In the genomic region with DNA sequence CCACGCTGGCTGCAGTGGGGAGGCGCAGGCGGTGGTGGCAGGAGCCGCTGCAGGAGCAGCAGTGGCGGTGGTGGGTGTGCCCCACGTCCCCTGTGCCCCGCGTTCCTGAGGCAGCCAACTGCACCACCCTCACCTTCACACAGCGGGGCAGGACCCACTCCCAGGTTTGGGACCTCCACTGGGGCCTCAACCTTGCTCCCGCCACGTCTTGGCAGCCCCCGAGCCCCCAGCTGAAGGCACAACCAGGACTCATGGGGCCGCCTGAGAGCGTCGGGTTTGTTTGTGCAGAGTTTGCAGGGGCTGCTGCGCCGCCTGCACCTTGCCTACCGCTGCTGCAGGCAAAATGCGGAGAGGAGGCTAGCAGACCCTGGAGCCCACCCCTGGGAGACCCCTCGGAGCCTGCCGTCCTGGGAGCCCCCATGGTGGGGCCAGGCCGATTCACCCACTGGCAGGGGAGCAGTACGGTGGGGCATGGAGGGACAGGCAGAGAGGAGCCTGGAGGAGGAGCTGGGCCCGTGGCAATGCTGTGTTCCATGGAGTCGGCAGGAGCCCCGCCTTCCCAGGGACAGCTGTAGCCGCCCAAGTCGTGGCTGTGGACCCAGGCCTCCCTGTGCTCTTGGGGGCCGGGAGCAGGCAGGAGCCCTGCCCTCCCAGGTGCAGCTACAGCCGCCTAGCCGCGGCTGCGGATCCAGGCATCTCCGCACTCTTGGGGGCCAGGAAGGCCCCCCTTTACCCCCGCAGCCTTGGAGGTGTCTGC, we compare ENCODE assay signal across 9 cellular contexts. TPM values are rescaled to one million over a fixed set of nuclear protein-coding genes. Genes with fewer than 3 reads are reported as not detected.
DNase-seq lines count a peak whose midpoint lies in the region; ATAC-seq and TF ChIP-seq lines count a peak whose summit lies in the region.
"Had no signal": no experiment of that assay in that cellular context is flagged by ENCODE, and none has a peak within 500 bp of the region (broad histone marks: within the 10 kb centered on the region; RNA-seq: fewer than 3 reads in every experiment).

No MANE protein-coding gene starts in this region.

- no peak overlapping the region for H4K91ac ChIP-seq in trophoblast cell (ENCODE audit: low read depth, low read length)

- no peak overlapping the region for H2AK5ac ChIP-seq in trophoblast cell (ENCODE audit: low read length)

- H3K27ac ChIP-seq in trophoblast cell (ENCODE audit: low read depth, low read length), result no peak overlapping the region
- H3K27ac ChIP-seq: SK-N-MC had no signal

- H3K9me3 ChIP-seq in T-helper 17 cell (ENCODE audit: control insufficient read depth, low read length, poor library complexity, severe bottlenecking) (no peaks in the 10 kb centered on the region), trophoblast cell (ENCODE audit: insufficient read depth, low read depth, low read length) (peaks cover 4% of the 10 kb centered on the region)

- no peaks in the 10 kb centered on the region for H3K36me3 ChIP-seq in trophoblast cell (ENCODE audit: control insufficient read depth in 1 of 2, insufficient read depth in 2 of 2, low read length in 2 of 2)

- DNase-seq in NCI-H2107 treated with DMSO at 0.1 percent for 48 hours (lab: John Stamatoyannopoulos, UW; ENCODE audit: unreplicated experiment) (peak; percentile 26), NCI-H2107 (lab: John Stamatoyannopoulos, UW) (no peak), T-helper 17 cell (no peak), fibroblast of villous mesenchyme (ENCODE audit: low read depth) (peak; percentile 12), trophoblast cell (no peak)

- no peak overlapping the region for H3K27ac Mint-ChIP-seq in T-helper 17 cell

- H3K23ac ChIP-seq in trophoblast cell (ENCODE audit: low read length), result no peak overlapping the region

- no peak overlapping the region for H2BK12ac ChIP-seq in trophoblast cell (ENCODE audit: low read length)

- H3K9ac ChIP-seq in trophoblast cell (ENCODE audit: low read length), result no peak overlapping the region

- H3K4me2 ChIP-seq in trophoblast cell (ENCODE audit: low read length), result peak overlapping the region; percentile 61

- H3K4me3 ChIP-seq in fibroblast of villous mesenchyme (ENCODE audit: low read depth, low read length) (peak overlapping the region; percentile 40), trophoblast cell (ENCODE audit: low read depth, low read length) (peak overlapping the region; percentile 21)
- H3K4me3 ChIP-seq: SK-N-MC had no signal

- WGBS in trophoblast cell (ENCODE audit: extremely low coverage, insufficient coverage, insufficient read length), result no CpG with 5 or more reads among the region's 35 CpGs

- H3K36me3 Mint-ChIP-seq in T-helper 17 cell (ENCODE audit: low read depth), result peaks cover 2% of the 10 kb centered on the region

- H3K18ac ChIP-seq in trophoblast cell (ENCODE audit: low read length), result no peak overlapping the region

- no peaks in the 10 kb centered on the region for H3K79me2 ChIP-seq in trophoblast cell (ENCODE audit: control insufficient read depth, insufficient read depth, low read length, poor library complexity)

- ATAC-seq in T-helper 17 cell (peak; percentile 52), HG03045 (IDR thresholded peaks at IDR 0.05; ENCODE audit: unreplicated experiment) (no peak), GM21367 (IDR thresholded peaks at IDR 0.05; ENCODE audit: unreplicated experiment) (no peak), GM18909 (IDR thresholded peaks at IDR 0.05; ENCODE audit: poor library complexity, unreplicated experiment) (no peak)

- H4K8ac ChIP-seq in trophoblast cell (ENCODE audit: low read depth, low read length), result no peak overlapping the region

- H2AFZ ChIP-seq in trophoblast cell (ENCODE audit: insufficient read depth, low read length, poor library complexity), result no peak overlapping the region

- no peaks in the 10 kb centered on the region for H3K27me3 ChIP-seq in trophoblast cell (ENCODE audit: insufficient read depth, low read length)

- H3K14ac ChIP-seq in trophoblast cell (ENCODE audit: low read length), result no peak overlapping the region

- peaks cover 2% of the 10 kb centered on the region for H3K4me1 Mint-ChIP-seq in T-helper 17 cell

- H3K27me3 Mint-ChIP-seq in T-helper 17 cell, result peaks cover 40% of the 10 kb centered on the region

- H4K12ac ChIP-seq in trophoblast cell (ENCODE audit: low read depth, low read length), result no peak overlapping the region

- no peak for TF ChIP-seq CTCF in fibroblast of villous mesenchyme (IDR thresholded peaks at IDR 0.05; ENCODE audit: insufficient read depth, low read depth, low read length)

- no peaks in the 10 kb centered on the region for H3K79me1 ChIP-seq in trophoblast cell (ENCODE audit: low read length)

- H3K4ac ChIP-seq in trophoblast cell (ENCODE audit: low read depth, low read length), result no peak overlapping the region

- peak overlapping the region; percentile 79 for H3K4me3 Mint-ChIP-seq in T-helper 17 cell

- no peak overlapping the region for H2BK5ac ChIP-seq in trophoblast cell (ENCODE audit: low read depth, low read length, poor library complexity)

- no peak overlapping the region for H2BK120ac ChIP-seq in trophoblast cell (ENCODE audit: insufficient read depth, low read length, poor library complexity)

- no peaks in the 10 kb centered on the region for H3K4me1 ChIP-seq in trophoblast cell (ENCODE audit: control insufficient read depth in 1 of 2, insufficient read depth in 2 of 2, low read length in 2 of 2)

RNA-seq across cellular contexts. Expression of a gene that starts 14.7 kb away (rescaled TPM):
- total RNA-seq in T-helper 17 cell (1 to 10 TPM; 2.2 to 4.0 TPM), fibroblast of villous mesenchyme (0.32 and 1.3 TPM in 2 replicates)
- 0.32 and 0.45 TPM in 2 replicates for polyA plus RNA-seq in trophoblast cell (2013)

Comparison
In these comparisons a context has a peak if more than half of its experiments do, and no peak if none do; other contexts are left out.
1. DNase-seq: peak in NCI-H2107 treated with DMSO at 0.1 percent for 48 hours (single experiment) and fibroblast of villous mesenchyme (single experiment); none in NCI-H2107 (single experiment), T-helper 17 cell (0 of 3) and trophoblast cell (0 of 2).